3 cellular contexts compared by ENCODE assay signal in the genomic region with DNA sequence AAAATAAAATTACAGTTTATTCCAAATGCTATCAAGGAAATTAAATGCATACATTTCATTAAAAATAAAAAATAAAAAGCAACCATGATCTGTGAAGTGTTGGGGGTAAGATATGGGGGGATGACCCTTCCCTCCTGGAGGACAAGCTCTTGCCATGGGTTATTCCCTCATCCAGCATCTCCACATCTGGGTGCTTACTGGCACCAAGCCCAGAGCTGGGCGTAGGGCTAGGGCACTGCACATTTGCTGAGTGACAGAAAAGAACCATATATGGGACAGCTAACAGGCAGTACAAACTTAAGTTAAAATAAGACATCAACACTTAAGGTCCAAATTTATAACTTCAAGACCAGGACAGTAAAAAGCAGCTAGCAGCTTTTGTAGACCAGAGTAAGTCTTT.
TF ChIP-seq lines count a peak whose summit lies in the region.

No MANE protein-coding gene starts in this region.

TF ChIP-seq in SK-N-SH, 30 proteins besides CTCF, POLR2A, EP300 and RAD21:
- TF ChIP-seq MEF2A (IDR thresholded peaks at IDR 0.05; ENCODE audit: borderline replicate concordance, low read depth), result no peak
- no peak for TF ChIP-seq YY1 (IDR thresholded peaks at IDR 0.05; ENCODE audit: low read depth)
- TF ChIP-seq SMC3 (IDR thresholded peaks at IDR 0.05; ENCODE audit: low read depth, low read length), result no peak
- no peak for TF ChIP-seq RFX5 (IDR thresholded peaks at IDR 0.05; ENCODE audit: low read length)
- TF ChIP-seq NRF1 (IDR thresholded peaks at IDR 0.05; ENCODE audit: low read depth, low read length), result no peak
- no peak for TF ChIP-seq MXI1 (IDR thresholded peaks at IDR 0.05; ENCODE audit: low read depth, low read length)
- TF ChIP-seq, protein P1, sequence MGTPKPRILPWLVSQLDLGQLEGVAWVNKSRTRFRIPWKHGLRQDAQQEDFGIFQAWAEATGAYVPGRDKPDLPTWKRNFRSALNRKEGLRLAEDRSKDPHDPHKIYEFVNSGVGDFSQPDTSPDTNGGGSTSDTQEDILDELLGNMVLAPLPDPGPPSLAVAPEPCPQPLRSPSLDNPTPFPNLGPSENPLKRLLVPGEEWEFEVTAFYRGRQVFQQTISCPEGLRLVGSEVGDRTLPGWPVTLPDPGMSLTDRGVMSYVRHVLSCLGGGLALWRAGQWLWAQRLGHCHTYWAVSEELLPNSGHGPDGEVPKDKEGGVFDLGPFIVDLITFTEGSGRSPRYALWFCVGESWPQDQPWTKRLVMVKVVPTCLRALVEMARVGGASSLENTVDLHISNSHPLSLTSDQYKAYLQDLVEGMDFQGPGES (IDR thresholded peaks at IDR 0.05; ENCODE audit: low read depth, low read length), result no peak
- TF ChIP-seq JUND (IDR thresholded peaks at IDR 0.05), result no peak
- TF ChIP-seq TCF12 (IDR thresholded peaks at IDR 0.05), result no peak
- no peak for TF ChIP-seq RXRA (IDR thresholded peaks at IDR 0.05; ENCODE audit: borderline replicate concordance, low read depth)
- TF ChIP-seq FOSL2 (IDR thresholded peaks at IDR 0.05; ENCODE audit: borderline replicate concordance, low read depth), result no peak
- no peak for TF ChIP-seq FOXJ3 (CRISPR knock-in tag; IDR thresholded peaks at IDR 0.05)
- TF ChIP-seq, protein P2, sequence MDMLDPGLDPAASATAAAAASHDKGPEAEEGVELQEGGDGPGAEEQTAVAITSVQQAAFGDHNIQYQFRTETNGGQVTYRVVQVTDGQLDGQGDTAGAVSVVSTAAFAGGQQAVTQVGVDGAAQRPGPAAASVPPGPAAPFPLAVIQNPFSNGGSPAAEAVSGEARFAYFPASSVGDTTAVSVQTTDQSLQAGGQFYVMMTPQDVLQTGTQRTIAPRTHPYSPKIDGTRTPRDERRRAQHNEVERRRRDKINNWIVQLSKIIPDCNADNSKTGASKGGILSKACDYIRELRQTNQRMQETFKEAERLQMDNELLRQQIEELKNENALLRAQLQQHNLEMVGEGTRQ (IDR thresholded peaks at IDR 0.05; ENCODE audit: borderline replicate concordance, low read depth, low read length), result no peak
- TF ChIP-seq, protein P3, sequence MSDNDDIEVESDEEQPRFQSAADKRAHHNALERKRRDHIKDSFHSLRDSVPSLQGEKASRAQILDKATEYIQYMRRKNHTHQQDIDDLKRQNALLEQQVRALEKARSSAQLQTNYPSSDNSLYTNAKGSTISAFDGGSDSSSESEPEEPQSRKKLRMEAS (IDR thresholded peaks at IDR 0.05; ENCODE audit: low read depth), result no peak
- TF ChIP-seq, protein P4, sequence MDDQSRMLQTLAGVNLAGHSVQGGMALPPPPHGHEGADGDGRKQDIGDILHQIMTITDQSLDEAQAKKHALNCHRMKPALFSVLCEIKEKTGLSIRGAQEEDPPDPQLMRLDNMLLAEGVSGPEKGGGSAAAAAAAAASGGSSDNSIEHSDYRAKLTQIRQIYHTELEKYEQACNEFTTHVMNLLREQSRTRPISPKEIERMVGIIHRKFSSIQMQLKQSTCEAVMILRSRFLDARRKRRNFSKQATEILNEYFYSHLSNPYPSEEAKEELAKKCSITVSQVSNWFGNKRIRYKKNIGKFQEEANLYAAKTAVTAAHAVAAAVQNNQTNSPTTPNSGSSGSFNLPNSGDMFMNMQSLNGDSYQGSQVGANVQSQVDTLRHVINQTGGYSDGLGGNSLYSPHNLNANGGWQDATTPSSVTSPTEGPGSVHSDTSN (IDR thresholded peaks at IDR 0.05), result no peak

TF ChIP-seq in SK-N-SH treated with all-trans-retinoic acid at 6 μM for 48 hours, 23 proteins besides CTCF, POLR2A, EP300 and RAD21:
- TF ChIP-seq ISL1 (CRISPR knock-in tag; IDR thresholded peaks at IDR 0.05), result no peak

TF ChIP-seq in HepG2, 621 proteins besides CTCF, POLR2A, EP300 and RAD21:
- TF ChIP-seq RXRA (CRISPR knock-in tag; IDR thresholded peaks at IDR 0.05) (no peak), MAF1 (CRISPR knock-in tag; IDR thresholded peaks at IDR 0.05; ENCODE audit: borderline replicate concordance) (no peak), ZNF776 (CRISPR knock-in tag; IDR thresholded peaks at IDR 0.05) (no peak), GABPB1 (CRISPR knock-in tag; IDR thresholded peaks at IDR 0.05) (no peak)
- TF ChIP-seq, protein P5, sequence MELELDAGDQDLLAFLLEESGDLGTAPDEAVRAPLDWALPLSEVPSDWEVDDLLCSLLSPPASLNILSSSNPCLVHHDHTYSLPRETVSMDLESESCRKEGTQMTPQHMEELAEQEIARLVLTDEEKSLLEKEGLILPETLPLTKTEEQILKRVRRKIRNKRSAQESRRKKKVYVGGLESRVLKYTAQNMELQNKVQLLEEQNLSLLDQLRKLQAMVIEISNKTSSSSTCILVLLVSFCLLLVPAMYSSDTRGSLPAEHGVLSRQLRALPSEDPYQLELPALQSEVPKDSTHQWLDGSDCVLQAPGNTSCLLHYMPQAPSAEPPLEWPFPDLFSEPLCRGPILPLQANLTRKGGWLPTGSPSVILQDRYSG (CRISPR knock-in tag; IDR thresholded peaks at IDR 0.05), result no peak
- TF ChIP-seq, protein P6, sequence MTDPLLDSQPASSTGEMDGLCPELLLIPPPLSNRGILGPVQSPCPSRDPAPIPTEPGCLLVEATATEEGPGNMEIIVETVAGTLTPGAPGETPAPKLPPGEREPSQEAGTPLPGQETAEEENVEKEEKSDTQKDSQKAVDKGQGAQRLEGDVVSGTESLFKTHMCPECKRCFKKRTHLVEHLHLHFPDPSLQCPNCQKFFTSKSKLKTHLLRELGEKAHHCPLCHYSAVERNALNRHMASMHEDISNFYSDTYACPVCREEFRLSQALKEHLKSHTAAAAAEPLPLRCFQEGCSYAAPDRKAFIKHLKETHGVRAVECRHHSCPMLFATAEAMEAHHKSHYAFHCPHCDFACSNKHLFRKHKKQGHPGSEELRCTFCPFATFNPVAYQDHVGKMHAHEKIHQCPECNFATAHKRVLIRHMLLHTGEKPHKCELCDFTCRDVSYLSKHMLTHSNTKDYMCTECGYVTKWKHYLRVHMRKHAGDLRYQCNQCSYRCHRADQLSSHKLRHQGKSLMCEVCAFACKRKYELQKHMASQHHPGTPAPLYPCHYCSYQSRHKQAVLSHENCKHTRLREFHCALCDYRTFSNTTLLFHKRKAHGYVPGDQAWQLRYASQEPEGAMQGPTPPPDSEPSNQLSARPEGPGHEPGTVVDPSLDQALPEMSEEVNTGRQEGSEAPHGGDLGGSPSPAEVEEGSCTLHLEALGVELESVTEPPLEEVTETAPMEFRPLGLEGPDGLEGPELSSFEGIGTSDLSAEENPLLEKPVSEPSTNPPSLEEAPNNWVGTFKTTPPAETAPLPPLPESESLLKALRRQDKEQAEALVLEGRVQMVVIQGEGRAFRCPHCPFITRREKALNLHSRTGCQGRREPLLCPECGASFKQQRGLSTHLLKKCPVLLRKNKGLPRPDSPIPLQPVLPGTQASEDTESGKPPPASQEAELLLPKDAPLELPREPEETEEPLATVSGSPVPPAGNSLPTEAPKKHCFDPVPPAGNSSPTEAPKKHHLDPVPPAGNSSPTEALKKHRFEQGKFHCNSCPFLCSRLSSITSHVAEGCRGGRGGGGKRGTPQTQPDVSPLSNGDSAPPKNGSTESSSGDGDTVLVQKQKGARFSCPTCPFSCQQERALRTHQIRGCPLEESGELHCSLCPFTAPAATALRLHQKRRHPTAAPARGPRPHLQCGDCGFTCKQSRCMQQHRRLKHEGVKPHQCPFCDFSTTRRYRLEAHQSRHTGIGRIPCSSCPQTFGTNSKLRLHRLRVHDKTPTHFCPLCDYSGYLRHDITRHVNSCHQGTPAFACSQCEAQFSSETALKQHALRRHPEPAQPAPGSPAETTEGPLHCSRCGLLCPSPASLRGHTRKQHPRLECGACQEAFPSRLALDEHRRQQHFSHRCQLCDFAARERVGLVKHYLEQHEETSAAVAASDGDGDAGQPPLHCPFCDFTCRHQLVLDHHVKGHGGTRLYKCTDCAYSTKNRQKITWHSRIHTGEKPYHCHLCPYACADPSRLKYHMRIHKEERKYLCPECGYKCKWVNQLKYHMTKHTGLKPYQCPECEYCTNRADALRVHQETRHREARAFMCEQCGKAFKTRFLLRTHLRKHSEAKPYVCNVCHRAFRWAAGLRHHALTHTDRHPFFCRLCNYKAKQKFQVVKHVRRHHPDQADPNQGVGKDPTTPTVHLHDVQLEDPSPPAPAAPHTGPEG (CRISPR knock-in tag; IDR thresholded peaks at IDR 0.05), result no peak
- TF ChIP-seq, protein P7, sequence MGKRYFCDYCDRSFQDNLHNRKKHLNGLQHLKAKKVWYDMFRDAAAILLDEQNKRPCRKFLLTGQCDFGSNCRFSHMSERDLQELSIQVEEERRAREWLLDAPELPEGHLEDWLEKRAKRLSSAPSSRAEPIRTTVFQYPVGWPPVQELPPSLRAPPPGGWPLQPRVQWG (CRISPR knock-in tag; IDR thresholded peaks at IDR 0.05; ENCODE audit: borderline replicate concordance, low read depth), result no peak
